ENCODE assay signal across 1 cellular context in the genomic region with DNA sequence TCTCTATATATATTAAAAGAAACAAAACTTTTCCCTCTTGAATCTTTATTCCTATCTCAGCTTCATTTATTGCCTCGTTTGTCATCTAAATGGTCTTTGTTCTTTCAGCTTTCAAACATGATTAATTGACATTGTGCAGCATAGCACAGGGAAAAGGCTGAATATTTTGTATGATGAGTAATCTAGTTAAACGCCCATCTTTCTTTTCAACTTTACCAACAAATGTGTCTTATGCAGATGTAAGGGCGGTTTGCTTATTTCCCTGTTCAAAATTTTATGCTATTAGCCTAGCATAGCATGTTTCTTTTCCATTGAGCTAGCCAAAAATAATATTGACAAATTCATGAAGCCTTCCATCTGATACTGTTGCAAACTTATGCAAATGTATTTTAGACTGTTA.
TF ChIP-seq lines count a peak whose summit lies in the region.

No MANE protein-coding gene starts in this region.

TF ChIP-seq in SK-N-SH, 30 proteins besides CTCF, POLR2A, EP300 and RAD21 (continued from another document):
- TF ChIP-seq, protein P1, sequence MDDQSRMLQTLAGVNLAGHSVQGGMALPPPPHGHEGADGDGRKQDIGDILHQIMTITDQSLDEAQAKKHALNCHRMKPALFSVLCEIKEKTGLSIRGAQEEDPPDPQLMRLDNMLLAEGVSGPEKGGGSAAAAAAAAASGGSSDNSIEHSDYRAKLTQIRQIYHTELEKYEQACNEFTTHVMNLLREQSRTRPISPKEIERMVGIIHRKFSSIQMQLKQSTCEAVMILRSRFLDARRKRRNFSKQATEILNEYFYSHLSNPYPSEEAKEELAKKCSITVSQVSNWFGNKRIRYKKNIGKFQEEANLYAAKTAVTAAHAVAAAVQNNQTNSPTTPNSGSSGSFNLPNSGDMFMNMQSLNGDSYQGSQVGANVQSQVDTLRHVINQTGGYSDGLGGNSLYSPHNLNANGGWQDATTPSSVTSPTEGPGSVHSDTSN (IDR thresholded peaks at IDR 0.05) = peak; percentile 97
- TF ChIP-seq, protein P2, sequence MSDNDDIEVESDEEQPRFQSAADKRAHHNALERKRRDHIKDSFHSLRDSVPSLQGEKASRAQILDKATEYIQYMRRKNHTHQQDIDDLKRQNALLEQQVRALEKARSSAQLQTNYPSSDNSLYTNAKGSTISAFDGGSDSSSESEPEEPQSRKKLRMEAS (IDR thresholded peaks at IDR 0.05; ENCODE audit: low read depth) = peak; percentile 22; the same call in 1 of the 2 replicates
- no peak for TF ChIP-seq TAF1 (IDR thresholded peaks at IDR 0.05; ENCODE audit: borderline replicate concordance, low read depth, low read length)
- TF ChIP-seq GABPA (IDR thresholded peaks at IDR 0.05; ENCODE audit: low read depth) = no peak
- peak; percentile 87 for TF ChIP-seq JUND (IDR thresholded peaks at IDR 0.05)
- TF ChIP-seq NFIC (IDR thresholded peaks at IDR 0.05; ENCODE audit: borderline replicate concordance) = peak; percentile 78
- TF ChIP-seq, protein P3, sequence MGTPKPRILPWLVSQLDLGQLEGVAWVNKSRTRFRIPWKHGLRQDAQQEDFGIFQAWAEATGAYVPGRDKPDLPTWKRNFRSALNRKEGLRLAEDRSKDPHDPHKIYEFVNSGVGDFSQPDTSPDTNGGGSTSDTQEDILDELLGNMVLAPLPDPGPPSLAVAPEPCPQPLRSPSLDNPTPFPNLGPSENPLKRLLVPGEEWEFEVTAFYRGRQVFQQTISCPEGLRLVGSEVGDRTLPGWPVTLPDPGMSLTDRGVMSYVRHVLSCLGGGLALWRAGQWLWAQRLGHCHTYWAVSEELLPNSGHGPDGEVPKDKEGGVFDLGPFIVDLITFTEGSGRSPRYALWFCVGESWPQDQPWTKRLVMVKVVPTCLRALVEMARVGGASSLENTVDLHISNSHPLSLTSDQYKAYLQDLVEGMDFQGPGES (IDR thresholded peaks at IDR 0.05; ENCODE audit: low read depth, low read length) = no peak
- TF ChIP-seq TCF12 (IDR thresholded peaks at IDR 0.05) = peak; percentile 98
- no peak for TF ChIP-seq EZH2phosphoT487 (IDR thresholded peaks at IDR 0.05; ENCODE audit: borderline replicate concordance, low read depth)
- TF ChIP-seq RXRA (IDR thresholded peaks at IDR 0.05; ENCODE audit: borderline replicate concordance, low read depth) = peak; percentile 72; the same call in 1 of the 2 replicates
- no peak for TF ChIP-seq SMC3 (IDR thresholded peaks at IDR 0.05; ENCODE audit: low read depth, low read length)
- no peak for TF ChIP-seq MXI1 (IDR thresholded peaks at IDR 0.05; ENCODE audit: low read depth, low read length)
- peak; percentile 82 for TF ChIP-seq TEAD4 (IDR thresholded peaks at IDR 0.05; ENCODE audit: borderline replicate concordance, insufficient read depth)
- TF ChIP-seq SIN3A (IDR thresholded peaks at IDR 0.05; ENCODE audit: borderline replicate concordance, low read depth, low read length) = no peak
- no peak for TF ChIP-seq MEF2A (IDR thresholded peaks at IDR 0.05; ENCODE audit: borderline replicate concordance, low read depth)
- no peak; the same call in 1 of the 2 replicates for TF ChIP-seq ELF1 (IDR thresholded peaks at IDR 0.05)
- TF ChIP-seq, protein P4, sequence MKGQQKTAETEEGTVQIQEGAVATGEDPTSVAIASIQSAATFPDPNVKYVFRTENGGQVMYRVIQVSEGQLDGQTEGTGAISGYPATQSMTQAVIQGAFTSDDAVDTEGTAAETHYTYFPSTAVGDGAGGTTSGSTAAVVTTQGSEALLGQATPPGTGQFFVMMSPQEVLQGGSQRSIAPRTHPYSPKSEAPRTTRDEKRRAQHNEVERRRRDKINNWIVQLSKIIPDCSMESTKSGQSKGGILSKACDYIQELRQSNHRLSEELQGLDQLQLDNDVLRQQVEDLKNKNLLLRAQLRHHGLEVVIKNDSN (IDR thresholded peaks at IDR 0.05; ENCODE audit: borderline replicate concordance, low read depth) = no peak
- TF ChIP-seq, protein P5, sequence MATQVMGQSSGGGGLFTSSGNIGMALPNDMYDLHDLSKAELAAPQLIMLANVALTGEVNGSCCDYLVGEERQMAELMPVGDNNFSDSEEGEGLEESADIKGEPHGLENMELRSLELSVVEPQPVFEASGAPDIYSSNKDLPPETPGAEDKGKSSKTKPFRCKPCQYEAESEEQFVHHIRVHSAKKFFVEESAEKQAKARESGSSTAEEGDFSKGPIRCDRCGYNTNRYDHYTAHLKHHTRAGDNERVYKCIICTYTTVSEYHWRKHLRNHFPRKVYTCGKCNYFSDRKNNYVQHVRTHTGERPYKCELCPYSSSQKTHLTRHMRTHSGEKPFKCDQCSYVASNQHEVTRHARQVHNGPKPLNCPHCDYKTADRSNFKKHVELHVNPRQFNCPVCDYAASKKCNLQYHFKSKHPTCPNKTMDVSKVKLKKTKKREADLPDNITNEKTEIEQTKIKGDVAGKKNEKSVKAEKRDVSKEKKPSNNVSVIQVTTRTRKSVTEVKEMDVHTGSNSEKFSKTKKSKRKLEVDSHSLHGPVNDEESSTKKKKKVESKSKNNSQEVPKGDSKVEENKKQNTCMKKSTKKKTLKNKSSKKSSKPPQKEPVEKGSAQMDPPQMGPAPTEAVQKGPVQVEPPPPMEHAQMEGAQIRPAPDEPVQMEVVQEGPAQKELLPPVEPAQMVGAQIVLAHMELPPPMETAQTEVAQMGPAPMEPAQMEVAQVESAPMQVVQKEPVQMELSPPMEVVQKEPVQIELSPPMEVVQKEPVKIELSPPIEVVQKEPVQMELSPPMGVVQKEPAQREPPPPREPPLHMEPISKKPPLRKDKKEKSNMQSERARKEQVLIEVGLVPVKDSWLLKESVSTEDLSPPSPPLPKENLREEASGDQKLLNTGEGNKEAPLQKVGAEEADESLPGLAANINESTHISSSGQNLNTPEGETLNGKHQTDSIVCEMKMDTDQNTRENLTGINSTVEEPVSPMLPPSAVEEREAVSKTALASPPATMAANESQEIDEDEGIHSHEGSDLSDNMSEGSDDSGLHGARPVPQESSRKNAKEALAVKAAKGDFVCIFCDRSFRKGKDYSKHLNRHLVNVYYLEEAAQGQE (IDR thresholded peaks at IDR 0.05; ENCODE audit: low read depth, low read length) = no peak
